In the genomic region with DNA sequence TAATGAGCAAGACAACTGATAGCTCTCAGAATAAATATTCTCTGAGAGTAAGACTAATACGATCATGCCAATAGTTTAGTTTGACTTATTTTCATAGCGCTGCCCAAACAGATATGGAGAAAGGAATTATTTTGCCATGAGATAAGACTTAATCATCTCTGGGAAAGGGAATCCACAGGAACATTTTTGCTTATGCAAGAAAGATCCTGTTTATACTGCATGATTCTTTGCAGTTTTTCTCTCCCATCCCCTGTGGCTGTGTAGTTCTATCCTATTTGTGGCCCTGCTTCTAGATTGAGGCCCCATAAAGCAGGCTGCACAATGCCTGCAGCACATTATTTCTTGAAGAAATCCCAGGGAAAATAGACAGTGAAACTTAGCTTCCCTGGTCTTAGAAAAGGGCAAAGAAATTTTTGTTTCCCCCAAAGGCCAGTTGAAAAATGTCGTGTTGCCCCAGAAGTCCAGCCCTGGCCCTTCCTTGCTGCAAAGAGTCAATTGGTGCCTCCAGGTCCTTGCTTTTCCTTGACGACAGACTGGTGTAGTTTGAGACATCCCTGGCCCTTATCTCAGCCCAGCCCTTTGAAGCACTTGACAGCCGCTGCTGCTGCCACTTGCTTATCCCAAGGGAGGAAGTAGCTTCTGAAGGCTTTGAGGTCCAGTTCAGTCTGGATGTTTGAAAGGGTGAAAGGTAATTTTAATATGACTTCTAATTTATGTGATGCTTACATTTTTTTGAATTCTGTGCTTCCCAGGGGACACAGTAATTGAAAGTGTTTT, we compare ENCODE assay signal across 11 cellular contexts. TPM values are rescaled to one million over a fixed set of nuclear protein-coding genes. Genes with fewer than 3 reads are reported as not detected.
DNase-seq lines count a peak whose midpoint lies in the region; TF ChIP-seq lines count a peak whose summit lies in the region.
"Had no signal": no experiment of that assay in that cellular context is flagged by ENCODE, and none has a peak within 500 bp of the region (broad histone marks: within the 10 kb centered on the region; RNA-seq: fewer than 3 reads in every experiment).

No MANE protein-coding gene starts in this region.

- BruUV-seq in MCF 10A (replicated peaks; lab: Mats Ljungman, UMichigan) = no TSS peak

- TF ChIP-seq POLR2A in breast epithelium (IDR thresholded peaks at IDR 0.05) (no peak), transverse colon (IDR thresholded peaks at IDR 0.05) (no peak)

- WGBS in transverse colon (ENCODE audit: low coverage in 1 of 2), 2 donors = 42 to 57% methylated on average over 4 to 5 of the region's 5 CpGs

- H3K27me3 ChIP-seq in breast epithelium (no peaks in the 10 kb centered on the region), transverse colon (no peaks in the 10 kb centered on the region)

- H3K4me3 Mint-ChIP-seq in MCF 10A (ENCODE audit: unreplicated experiment) = no peak overlapping the region
- H3K4me3 Mint-ChIP-seq: CD4-positive, alpha-beta memory T cell had no signal

- H3K9me3 ChIP-seq in breast epithelium (no peaks in the 10 kb centered on the region), transverse colon (no peaks in the 10 kb centered on the region)

- TF ChIP-seq CTCF in MCF 10A (IDR thresholded peaks at IDR 0.05; ENCODE audit: unreplicated experiment) (no peak), breast epithelium (IDR thresholded peaks at IDR 0.05) (no peak), transverse colon (IDR thresholded peaks at IDR 0.05) (no peak)

- no peaks in the 10 kb centered on the region for H3K36me3 Mint-ChIP-seq in MCF 10A (ENCODE audit: insufficient read depth, unreplicated experiment)
- H3K36me3 Mint-ChIP-seq: CD4-positive, alpha-beta memory T cell had no signal

- peak; percentile 8 for DNase-seq in MCF 10A (ENCODE audit: unreplicated experiment)
- DNase-seq in breast epithelium (ENCODE audit: low spot score in 2 of 2) = no peak
- DNase-seq in amniotic epithelial cell (ENCODE audit: low read depth) = peak; percentile 86
- DNase-seq in kidney glomerular epithelial cell (lab: John Stamatoyannopoulos, UW) = peak; percentile 68
- peak; percentile 13 for DNase-seq in transverse colon
- DNase-seq in middle frontal gyrus (ENCODE audit: extremely low spot score, low spot score) = no peak
- no peak for DNase-seq in stimulated activated CD4-positive, alpha-beta T cell treated with anti-CD3 and anti-CD28 coated beads, Interleukin-2, amount 100 ng/mL, for 24 hours
- no peak for DNase-seq in effector CD4-positive, alpha-beta T cell
- DNase-seq: CD4-positive, alpha-beta memory T cell; KG1 had no signal

- H3K36me3 ChIP-seq in breast epithelium (no peaks in the 10 kb centered on the region), transverse colon (no peaks in the 10 kb centered on the region)

- H3K27ac ChIP-seq in breast epithelium (no peak overlapping the region), transverse colon (no peak overlapping the region)

- CTCF ChIA-PET in MCF 10A (lab: Yijun Ruan, JAX) = no interaction called here

- intact Hi-C loops in MCF 10A (cut with micrococcal nuclease) (no loop called here), breast epithelium (cut with DNase I; ENCODE audit: low total_unique reads) (no loop called here), transverse colon (cut with DNase I; ENCODE audit: low total_unique reads) (no loop called here)

- TF ChIP-seq EP300 in transverse colon (IDR thresholded peaks at IDR 0.05; ENCODE audit: low read depth) = no peak

- no peaks in the 10 kb centered on the region for H3K27me3 Mint-ChIP-seq in MCF 10A (ENCODE audit: insufficient read depth, unreplicated experiment)

- no peak overlapping the region for H3K27ac Mint-ChIP-seq in MCF 10A (ENCODE audit: low read depth, unreplicated experiment)
- H3K27ac Mint-ChIP-seq: CD4-positive, alpha-beta memory T cell had no signal

- in situ Hi-C loops in transverse colon (cut with MboI; ENCODE audit: low pct_ligation_motif_present in 1 of 4, low pct_unique_long_range_greater_than_20kb in 1 of 4, low sequenced_read_pairs in 3 of 4) = loop anchor here in 1 of 4 donors (25.0 kb wide), 1 partner anchor 172 kb away; no protein-coding TSS in a partner anchor

- no peaks in the 10 kb centered on the region for H3K9me3 Mint-ChIP-seq in MCF 10A (ENCODE audit: unreplicated experiment)

- H3K4me3 ChIP-seq in breast epithelium = no peak overlapping the region
- H3K4me3 ChIP-seq in transverse colon = no peak overlapping the region
- H3K4me3 ChIP-seq: lung had no signal

- peaks cover 17% of the 10 kb centered on the region for H3K4me1 Mint-ChIP-seq in MCF 10A (ENCODE audit: insufficient read depth, unreplicated experiment)
- H3K4me1 Mint-ChIP-seq: CD4-positive, alpha-beta memory T cell had no signal

- H3K4me1 ChIP-seq in breast epithelium (no peaks in the 10 kb centered on the region), transverse colon (peaks cover 0 to 36% (median 23%) of the 10 kb centered on the region in 4 donors)

- POLR2A ChIA-PET in MCF 10A (lab: Yijun Ruan, JAX) = interaction anchor here (0.8 to 1.4 kb wide), 4 partner anchors 20 to 86 kb away, joined by 3 to 6 read pairs (median 4); partner anchors contain the start of gene SH3RF1

RNA-seq across cellular contexts. Expression of gene SH3RF1, which starts 45.0 kb away (rescaled TPM):
- total RNA-seq in MCF 10A (2022) (16.5 and 17.4 TPM in 2 replicates), breast epithelium (10 to 100 TPM; 20.2 to 37.0 (median 27.9) TPM), transverse colon (10 to 100 TPM; 49.0 to 63.4 (median 54.3) TPM)

Comparison
In these comparisons a context has a peak if more than half of its experiments do, and no peak if none do; other contexts are left out.
1. DNase-seq: peak in MCF 10A (single experiment), amniotic epithelial cell (single experiment), kidney glomerular epithelial cell (single experiment) and transverse colon (single experiment); none in breast epithelium (0 of 2), middle frontal gyrus (single experiment), stimulated activated CD4-positive, alpha-beta T cell treated with anti-CD3 and anti-CD28 coated beads, Interleukin-2, amount 100 ng/mL, for 24 hours (0 of 2) and effector CD4-positive, alpha-beta T cell (single experiment).